Comparison of ENCODE assay signal across 8 cellular contexts in the genomic region with DNA sequence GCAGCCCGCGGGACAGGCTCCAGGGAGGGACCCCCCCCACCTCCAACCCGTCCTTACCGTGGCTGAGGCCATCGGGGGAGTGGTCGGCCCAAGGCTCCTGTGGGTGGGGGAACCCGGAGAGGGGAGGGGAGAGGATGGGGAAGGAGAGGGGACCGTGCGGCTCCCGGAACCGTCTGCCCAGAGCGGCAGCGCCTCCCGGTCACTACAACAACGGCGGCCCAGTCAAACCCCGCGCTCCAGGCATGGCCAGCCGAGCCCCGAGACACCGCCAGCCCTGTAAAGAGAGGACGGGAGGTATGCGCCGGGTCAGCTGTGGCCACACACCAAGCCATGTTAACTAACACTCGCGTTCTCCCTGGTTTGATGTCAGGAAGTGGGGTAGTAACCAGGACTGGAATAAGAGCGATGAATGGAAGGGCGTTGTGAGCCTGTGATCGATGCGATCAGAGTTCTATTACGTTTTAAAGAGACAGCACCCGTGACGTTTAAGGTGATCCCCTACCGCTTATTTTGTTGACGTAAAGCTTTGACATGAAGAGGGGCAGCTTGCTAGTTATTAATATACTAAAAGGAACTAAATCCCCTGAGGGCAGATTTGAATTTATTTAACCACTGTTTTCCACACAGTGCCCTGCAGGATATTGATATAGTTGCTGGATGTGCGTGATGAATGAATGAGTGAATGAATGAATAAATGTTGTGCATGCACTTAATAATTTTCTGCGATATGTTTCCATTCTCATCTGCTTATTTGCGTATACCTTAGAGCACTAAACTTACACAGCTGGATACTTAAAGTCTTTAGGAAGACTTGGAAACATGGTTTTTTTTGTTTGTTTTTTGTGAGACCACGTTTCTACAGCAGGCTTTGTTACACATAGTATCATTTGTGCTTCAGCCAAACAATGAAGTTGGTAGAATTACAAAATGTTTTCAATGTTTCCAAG. TPM values are rescaled to one million over a fixed set of nuclear protein-coding genes. Genes with fewer than 3 reads are reported as not detected.
DNase-seq lines count a peak whose midpoint lies in the region; ATAC-seq and TF ChIP-seq lines count a peak whose summit lies in the region.

A gene (minus strand): TSS at position 224 of the 947 bp plus-strand sequence. CDS start 152 bp downstream, at position 72.

- TF ChIP-seq POLR2A in GM19099 (IDR thresholded peaks at IDR 0.05; ENCODE audit: extremely low read depth, insufficient read length, low read depth) (peak; percentile 45), spleen (IDR thresholded peaks at IDR 0.05) (peak in 1 of 3 donors; percentile 35)

- no peaks in the 10 kb centered on the region for H3K9me3 ChIP-seq in spleen

- H3K27me3 ChIP-seq in spleen (replicated peaks in 1 of 7), result no peaks in the 10 kb centered on the region

- H3K27ac ChIP-seq in spleen, result peak within 1 kb of the TSS; percentile 78 to 97 (median 94)

- peaks cover 0 to 19% (median under 1%) of the 10 kb centered on the region in 6 donors for H3K36me3 ChIP-seq in spleen

- H3K4me1 ChIP-seq in spleen, result peaks cover 27 to 75% (median 55%) of the 10 kb centered on the region in 6 donors

- 2 to 3% (median 2%) methylated on average over 32 to 39 of the region's 39 CpGs for WGBS in spleen, 5 donors

- intact Hi-C loops in spleen (cut with DNase I; ENCODE audit: low total_unique reads), result loop anchor here (5.0 kb wide), 1 partner anchor 509 kb away; no protein-coding TSS in a partner anchor

- peak; percentile 65 for ATAC-seq in HG03354 (IDR thresholded peaks at IDR 0.05; ENCODE audit: poor library complexity, severe bottlenecking, unreplicated experiment)

- peak; percentile 75 for DNase-seq in AG10803 (ENCODE audit: low read depth)
- DNase-seq in NCI-H345 treated with DMSO at 0.1 percent for 48 hours (lab: John Stamatoyannopoulos, UW; ENCODE audit: unreplicated experiment), result peak; percentile 86
- peak; percentile 19 for DNase-seq in activated CD4-positive, CD25-positive, alpha-beta regulatory T cell treated with anti-CD3 and anti-CD28 coated beads, Interleukin-2, amount 50 U/mL, for 16 hours (ENCODE audit: low read depth, low spot score)
- peak; percentile 73 for DNase-seq in central memory CD4-positive, alpha-beta T cell
- DNase-seq in iris pigment epithelial cell (ENCODE audit: low read depth), result peak; percentile 84
- peak; percentile 96 for DNase-seq in spleen

- H3K4me3 ChIP-seq in AG10803 (ENCODE audit: low read length), result peak within 1 kb of the TSS; percentile 88
- H3K4me3 ChIP-seq in spleen, result peak within 1 kb of the TSS; percentile 75 to 99 (median 96)

- TF ChIP-seq CTCF in AG10803 (conservative IDR thresholded peaks at IDR 0.05; ENCODE audit: low read length) (no peak), spleen (IDR thresholded peaks at IDR 0.05 in 8 of 11, conservative IDR thresholded peaks at IDR 0.05 in 3 of 11) (no peak)

RNA-seq across cellular contexts. Expression of the gene that starts here (rescaled TPM):
- 10 to 100 TPM; 25.9 to 47.3 (median 33.6) TPM for total RNA-seq in spleen
- 10 to 100 TPM; 10.5 to 14.4 (median 12.1) TPM for polyA plus RNA-seq in spleen

Comparison
In these comparisons a context has a peak if more than half of its experiments do, and no peak if none do; other contexts are left out.
1. Peak in every context shown above with its lines: DNase-seq, ATAC-seq, H3K4me3 ChIP-seq and H3K27ac ChIP-seq.
2. DNase-seq: peak in every context shown above with its lines; median percentile 96 in spleen; 86 in NCI-H345 treated with DMSO at 0.1 percent for 48 hours; 84 in iris pigment epithelial cell; 75 in AG10803; 73 in central memory CD4-positive, alpha-beta T cell; 19 in activated CD4-positive, CD25-positive, alpha-beta regulatory T cell treated with anti-CD3 and anti-CD28 coated beads, Interleukin-2, amount 50 U/mL, for 16 hours.